ENCODE assay signal across 6 cellular contexts in the genomic region with DNA sequence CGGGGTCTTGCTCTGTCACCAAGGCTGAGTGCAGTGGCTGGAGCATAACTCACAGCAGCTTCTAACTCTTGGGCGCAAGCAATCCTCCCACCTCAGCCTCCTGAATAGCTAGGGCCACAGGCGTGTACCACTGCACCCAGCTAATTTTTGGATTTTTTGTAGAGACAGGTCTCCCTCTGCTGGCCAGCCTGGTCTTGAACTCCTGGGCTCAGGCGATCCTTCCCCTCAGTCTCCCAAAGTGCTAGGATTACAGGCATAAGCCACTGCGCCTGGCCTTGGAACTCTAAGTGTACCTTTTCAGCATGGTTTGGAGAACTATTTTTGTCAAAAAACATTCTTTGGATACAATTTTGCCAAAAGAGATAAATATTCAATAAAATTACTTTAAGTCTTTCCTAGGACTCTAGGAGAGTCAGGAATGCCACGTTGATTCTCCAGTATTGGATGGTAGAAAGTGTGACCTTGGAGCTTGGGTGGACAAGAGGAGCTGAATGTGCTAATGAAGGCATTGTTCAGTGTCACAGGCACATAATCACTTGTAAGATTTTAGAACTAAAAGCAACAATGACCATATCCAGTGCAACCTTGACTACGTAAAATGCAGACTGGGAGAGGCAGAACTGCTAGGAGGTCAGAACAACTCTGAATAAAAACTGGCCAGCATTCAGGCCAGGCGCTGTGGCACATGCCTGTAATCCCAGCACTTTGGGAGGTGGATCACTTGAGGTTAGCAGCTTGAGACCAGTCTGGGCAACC. TPM values are rescaled to one million over a fixed set of nuclear protein-coding genes. Genes with fewer than 3 reads are reported as not detected.
DNase-seq lines count a peak whose midpoint lies in the region; ATAC-seq, FAIRE-seq and TF ChIP-seq lines count a peak whose summit lies in the region.

No MANE protein-coding gene starts in this region.

- H3K4me3 Mint-ChIP-seq in IgD-negative memory B cell, result peak overlapping the region in 3 of 4 donors; percentile 21 to 70 (median 69)

- peak; percentile 56 to 57 for TF ChIP-seq RAD21 in A549 (conservative IDR thresholded peaks at IDR 0.05 in 1 of 2, IDR thresholded peaks at IDR 0.05 in 1 of 2)

- TF ChIP-seq POLR2A in A549 (IDR thresholded peaks at IDR 0.05; ENCODE audit: low read length), result no peak

- peak; percentile 60 for TF ChIP-seq CTCF in A549 (IDR thresholded peaks at IDR 0.05)

- peaks cover 3% of the 10 kb centered on the region for H3K36me3 Mint-ChIP-seq in IgD-negative memory B cell

- H3K27me3 Mint-ChIP-seq in IgD-negative memory B cell, result peaks cover 2% of the 10 kb centered on the region

- peaks cover 29% of the 10 kb centered on the region; the same call in 2 of the 3 replicates for H3K4me1 ChIP-seq in A549

- no peak overlapping the region for H3K27ac ChIP-seq in A549

- WGBS in A549 (ENCODE audit: missing lambda C conversion rate), result 62% methylated on average over 8 of the region's 8 CpGs

- H3K27ac Mint-ChIP-seq in IgD-negative memory B cell, result peak overlapping the region; percentile 75 to 87 (median 84)

- H3K4me1 Mint-ChIP-seq in IgD-negative memory B cell, result peaks cover 20 to 46% (median 29%) of the 10 kb centered on the region in 3 donors

- H3K4me2 ChIP-seq in A549, result no peak overlapping the region

- no peak for TF ChIP-seq EP300 in A549 (IDR thresholded peaks at IDR 0.05)

- H3K9me3 ChIP-seq in A549, result no peaks in the 10 kb centered on the region

- H3K4me3 ChIP-seq in A549, result no peak overlapping the region

- peak in 1 of 2 experiments; percentile 64 for DNase-seq in A549 (ENCODE audit: low read depth in 1 of 2, low spot score in 1 of 2)
- DNase-seq in activated CD4-positive, alpha-beta T cell treated with anti-CD3 and anti-CD28 coated beads for 48 hours, result peak; percentile 61
- peak; percentile 41 for DNase-seq in left ventricle myocardium superior
- no peak for DNase-seq in NCI-H774 (lab: John Stamatoyannopoulos, UW)

- POLR2A ChIA-PET in A549 (lab: Yijun Ruan, JAX), result interaction anchor here (1.7 kb wide), 1 partner anchor 266 kb away, joined by 3 read pairs; the partner anchor contains the start of gene RPLP0

- intact Hi-C loops in left ventricle myocardium superior (cut with micrococcal nuclease), result no loop called here

- H3K9me3 Mint-ChIP-seq in IgD-negative memory B cell, result no peaks in the 10 kb centered on the region

- CTCF ChIA-PET in A549 (lab: Yijun Ruan, JAX), result interaction anchor here (0.6 to 11.1 kb wide), 31 partner anchors 12 to 505 kb away, joined by 3 to 167 read pairs (median 4); partner anchors contain the start of genes COX6A1, DYNLL1, GATC and PLA2G1B

- ATAC-seq in A549 (peak; percentile 36 to 66; a peak in 3 of 6 replicates), left ventricle myocardium superior (no peak), esophagus mucosa (no peak)

- no peak for FAIRE-seq in A549 (lab: Jason Lieb, UNC)

TF ChIP-seq in A549, 52 proteins besides CTCF, POLR2A, EP300 and RAD21:
- TF ChIP-seq SMC3 (IDR thresholded peaks at IDR 0.05) (peak; percentile 37; the same call in 1 of the 3 replicates), RCOR1 (IDR thresholded peaks at IDR 0.05; ENCODE audit: low read depth, low read length) (no peak)

RNA-seq across cellular contexts. Expression of gene SRSF9, which starts 2.8 kb away (rescaled TPM):
- polyA plus RNA-seq in A549 (2011; rRNA removed) (173 and 218 TPM in 2 replicates), A549 (2017; fragmentation: RNase III; extraction: RNeasy Plus Mini Kit Qiagen cat#74134 plus additional on column Dnase treatment) (288 to 316 TPM (median 306 TPM) in 3 replicates), IgD-negative memory B cell (204 TPM)
- 254 and 263 TPM in 2 replicates for polyA plus RNA-seq in A549 (2012; cell fraction: cytosol; rRNA removed)
- polyA plus RNA-seq in A549 (2012; cell fraction: nucleus; rRNA removed), result 103 and 127 TPM in 2 replicates
- polyA minus RNA-seq in A549 (2011; rRNA and poly(A)+ RNA removed), result 65.9 and 75.9 TPM in 2 replicates
- total RNA-seq in left ventricle myocardium superior (38.9 TPM), esophagus mucosa (139 TPM)

RNA-seq across cellular contexts. Expression of gene GATC, which starts 20.5 kb away (rescaled TPM):
- polyA plus RNA-seq in A549 (2011; rRNA removed) (39.9 and 40.6 TPM in 2 replicates), A549 (2017; fragmentation: RNase III; extraction: RNeasy Plus Mini Kit Qiagen cat#74134 plus additional on column Dnase treatment) (19.7 to 22.5 TPM (median 20.6 TPM) in 3 replicates), IgD-negative memory B cell (23.0 TPM)
- 12.8 and 14.0 TPM in 2 replicates for polyA plus RNA-seq in A549 (2012; cell fraction: cytosol; rRNA removed)
- 8.3 and 10.1 TPM in 2 replicates for polyA plus RNA-seq in A549 (2012; cell fraction: nucleus; rRNA removed)
- 12.8 and 15.3 TPM in 2 replicates for polyA minus RNA-seq in A549 (2011; rRNA and poly(A)+ RNA removed)
- total RNA-seq in left ventricle myocardium superior (13.1 TPM), esophagus mucosa (9.8 TPM)

RNA-seq across cellular contexts. Expression of gene TRIAP1, which starts 20.6 kb away (rescaled TPM):
- 97.9 and 114 TPM in 2 replicates for polyA plus RNA-seq in A549 (2011; rRNA removed)
- polyA plus RNA-seq in A549 (2012; cell fraction: cytosol; rRNA removed), result 24.2 and 27.2 TPM in 2 replicates
- polyA plus RNA-seq in A549 (2012; cell fraction: nucleus; rRNA removed), result 6.6 and 9.9 TPM in 2 replicates
- polyA plus RNA-seq in A549 (2017; fragmentation: RNase III; extraction: RNeasy Plus Mini Kit Qiagen cat#74134 plus additional on column Dnase treatment), result 70.9 to 81.9 TPM (median 72.3 TPM) in 3 replicates
- 11.1 and 12.6 TPM in 2 replicates for polyA minus RNA-seq in A549 (2011; rRNA and poly(A)+ RNA removed)
- polyA plus RNA-seq in IgD-negative memory B cell, result 53.0 TPM
- total RNA-seq in left ventricle myocardium superior, result 15.8 TPM
- 22.4 TPM for total RNA-seq in esophagus mucosa

RNA-seq across cellular contexts. Expression of gene COX6A1, which starts 28.8 kb away (rescaled TPM):
- polyA plus RNA-seq in A549 (2011; rRNA removed) (948 and 1,287 TPM in 2 replicates), A549 (2017; fragmentation: RNase III; extraction: RNeasy Plus Mini Kit Qiagen cat#74134 plus additional on column Dnase treatment) (709 to 768 TPM (median 759 TPM) in 3 replicates), IgD-negative memory B cell (830 TPM)
- 2,005 and 2,029 TPM in 2 replicates for polyA plus RNA-seq in A549 (2012; cell fraction: cytosol; rRNA removed)
- polyA plus RNA-seq in A549 (2012; cell fraction: nucleus; rRNA removed), result 3,876 and 3,914 TPM in 2 replicates
- polyA minus RNA-seq in A549 (2011; rRNA and poly(A)+ RNA removed), result 209 and 257 TPM in 2 replicates
- total RNA-seq in left ventricle myocardium superior (116 TPM), esophagus mucosa (514 TPM)

RNA-seq across cellular contexts. Expression of gene DYNLL1, which starts 29.2 kb away (rescaled TPM):
- polyA plus RNA-seq in A549 (2011; rRNA removed), result 744 and 825 TPM in 2 replicates
- 607 and 698 TPM in 2 replicates for polyA plus RNA-seq in A549 (2012; cell fraction: cytosol; rRNA removed)
- polyA plus RNA-seq in A549 (2012; cell fraction: nucleus; rRNA removed), result 286 and 347 TPM in 2 replicates
- polyA plus RNA-seq in A549 (2017; fragmentation: RNase III; extraction: RNeasy Plus Mini Kit Qiagen cat#74134 plus additional on column Dnase treatment), result 700 to 848 TPM (median 735 TPM) in 3 replicates
- polyA minus RNA-seq in A549 (2011; rRNA and poly(A)+ RNA removed), result 89.7 and 109 TPM in 2 replicates
- polyA plus RNA-seq in IgD-negative memory B cell, result 442 TPM
- total RNA-seq in left ventricle myocardium superior, result 144 TPM
- 621 TPM for total RNA-seq in esophagus mucosa

Comparison
In these comparisons a context has a peak if more than half of its experiments do, and no peak if none do; other contexts are left out.
1. ATAC-seq: peak in A549 (2 of 2); none in left ventricle myocardium superior (single experiment) and esophagus mucosa (single experiment).